In the genomic region with DNA sequence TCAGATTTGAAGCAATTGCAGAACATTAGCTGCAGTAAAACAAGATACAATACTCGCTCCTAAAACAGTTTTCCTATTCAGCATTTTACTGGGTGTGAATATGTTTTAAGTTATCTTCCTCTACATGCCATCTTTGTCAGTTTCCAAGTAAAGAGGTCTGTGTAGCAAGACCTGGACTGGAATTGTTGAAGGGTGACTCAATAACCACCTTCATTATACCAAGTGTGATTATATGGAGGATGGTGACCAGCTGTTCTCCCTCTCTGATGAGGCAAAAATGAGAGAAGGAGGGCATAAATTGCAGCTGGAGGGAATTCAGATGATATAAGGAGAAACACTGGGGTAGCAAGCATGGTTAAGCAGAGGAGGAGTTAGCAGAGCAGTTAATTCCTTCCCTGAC, we compare ENCODE assay signal across 19 cellular contexts.
DNase-seq lines count a peak whose midpoint lies in the region; TF ChIP-seq lines count a peak whose summit lies in the region.
"Had no signal": no experiment of that assay in that cellular context is flagged by ENCODE, and none has a peak within 500 bp of the region (broad histone marks: within the 10 kb centered on the region; RNA-seq: fewer than 3 reads in every experiment).

No MANE protein-coding gene starts in this region.

- H3K4me3 ChIP-seq in fibroblast of mammary gland (ENCODE audit: control insufficient read depth, low read depth, low read length) (no peak overlapping the region), Karpas-422 (ENCODE audit: low read length) (no peak overlapping the region)
- H3K4me3 ChIP-seq: GM23338, K562, psoas muscle, tibial nerve had no signal

- H3K9me2 ChIP-seq in Karpas-422 (replicated peaks; ENCODE audit: insufficient read depth, low read length), result no peaks in the 10 kb centered on the region

- no peak for TF ChIP-seq CTCF in fibroblast of mammary gland (conservative IDR thresholded peaks at IDR 0.05; ENCODE audit: control insufficient read depth, insufficient read depth, low read depth, low read length)

- H3K9me3 ChIP-seq in Karpas-422 (ENCODE audit: low read length), result peaks cover 25% of the 10 kb centered on the region

- H3K4me1 ChIP-seq in Karpas-422 (ENCODE audit: low read length), result no peaks in the 10 kb centered on the region
- H3K4me1 ChIP-seq: psoas muscle, tibial nerve had no signal

- DNase-seq in ELR (ENCODE audit: low read depth) (peak; percentile 44), NCI-H2171 (lab: John Stamatoyannopoulos, UW) (peak; percentile 4), fibroblast of mammary gland (ENCODE audit: low read depth) (peak; percentile 30), renal cortical epithelial cell (ENCODE audit: low read depth) (peak; percentile 46), Karpas-422 (no peak), D341Med (ENCODE audit: low spot score) (no peak), NCI-H146 treated with DMSO at 0.1 percent for 48 hours (lab: John Stamatoyannopoulos, UW; ENCODE audit: unreplicated experiment) (no peak)
- DNase-seq: activated CD4-positive, alpha-beta memory T cell treated with anti-CD3 and anti-CD28 coated beads for 36 hours; brain microvascular endothelial cell; effector CD8-positive, alpha-beta T cell; left cardiac atrium; NCI-H146; NCI-H526; psoas muscle; SIG-M5; SW 1271 had no signal

- H2AFZ ChIP-seq in Karpas-422 (ENCODE audit: low read length), result no peak overlapping the region
- H2AFZ ChIP-seq: GM23338 had no signal

- no peaks in the 10 kb centered on the region for H3K36me3 ChIP-seq in Karpas-422 (ENCODE audit: insufficient read depth, low read length)
- H3K36me3 ChIP-seq: brain microvascular endothelial cell, tibial nerve had no signal

- no peaks in the 10 kb centered on the region for H3K79me2 ChIP-seq in Karpas-422 (ENCODE audit: low read length)

- no peak overlapping the region for H3K4me2 ChIP-seq in Karpas-422 (ENCODE audit: low read depth, low read length, poor library complexity, severe bottlenecking)
- H3K4me2 ChIP-seq: GM23338 had no signal

- H3K27me3 ChIP-seq in Karpas-422 (ENCODE audit: low read length), result no peaks in the 10 kb centered on the region
- H3K27me3 ChIP-seq: brain microvascular endothelial cell, tibial nerve had no signal

- H3K27ac ChIP-seq in Karpas-422 (ENCODE audit: low read length), result no peak overlapping the region
- H3K27ac ChIP-seq: brain microvascular endothelial cell, psoas muscle, tibial nerve had no signal

- no peaks in the 10 kb centered on the region for H4K20me1 ChIP-seq in Karpas-422 (ENCODE audit: insufficient read depth, low read depth, low read length)

- H3K9ac ChIP-seq in Karpas-422 (ENCODE audit: low read length), result no peak overlapping the region

Comparison
In these comparisons a context has a peak if more than half of its experiments do, and no peak if none do; other contexts are left out.
1. DNase-seq: peak in ELR (single experiment), NCI-H2171 (single experiment), fibroblast of mammary gland (single experiment) and renal cortical epithelial cell (single experiment); none in Karpas-422 (single experiment), D341Med (single experiment) and NCI-H146 treated with DMSO at 0.1 percent for 48 hours (single experiment).